In genomic region chr3:126129408-126129891, GRCh38 we compare ENCODE assay signal across 9 cellular contexts. TPM values are rescaled to one million over a fixed set of nuclear protein-coding genes. Genes with fewer than 3 reads are reported as not detected.
DNase-seq lines count a peak whose midpoint lies in the region; ATAC-seq and TF ChIP-seq lines count a peak whose summit lies in the region.
"Had no signal": no experiment of that assay in that cellular context is flagged by ENCODE, and none has a peak within 500 bp of the region (broad histone marks: within the 10 kb centered on the region; RNA-seq: fewer than 3 reads in every experiment).

No MANE protein-coding gene starts in this region.

- no peaks in the 10 kb centered on the region for H3K36me3 Mint-ChIP-seq in progenitor cell of endocrine pancreas (ENCODE audit: insufficient read depth)

- H3K27ac Mint-ChIP-seq in progenitor cell of endocrine pancreas, result no peak overlapping the region

- TF ChIP-seq POLR2A in gastrocnemius medialis (IDR thresholded peaks at IDR 0.05), result no peak

- no peaks in the 10 kb centered on the region for H3K4me1 ChIP-seq in gastrocnemius medialis

- TF ChIP-seq CTCF in gastrocnemius medialis (IDR thresholded peaks at IDR 0.05 in 4 of 5, conservative IDR thresholded peaks at IDR 0.05 in 1 of 5) (no peak), progenitor cell of endocrine pancreas (IDR thresholded peaks at IDR 0.05; ENCODE audit: unreplicated experiment) (no peak)

- no peaks in the 10 kb centered on the region for H3K4me1 Mint-ChIP-seq in progenitor cell of endocrine pancreas (ENCODE audit: low read depth)

- no peaks in the 10 kb centered on the region for H3K27me3 ChIP-seq in gastrocnemius medialis

- H3K27me3 Mint-ChIP-seq in progenitor cell of endocrine pancreas, result peaks cover 13% of the 10 kb centered on the region

- no peak overlapping the region for H3K27ac ChIP-seq in gastrocnemius medialis
- H3K27ac ChIP-seq: parathyroid adenoma had no signal

- H3K4me3 Mint-ChIP-seq in progenitor cell of endocrine pancreas (ENCODE audit: low read depth), result no peak overlapping the region

- no peak for ATAC-seq in left ventricle myocardium superior
- no peak for ATAC-seq in gastrocnemius medialis

- in situ Hi-C loops in gastrocnemius medialis (cut with MboI; ENCODE audit: low sequenced_read_pairs in 4 of 4), result loop anchor here in 1 of 4 donors (25.0 kb wide), 1 partner anchor 258 kb away; the partner anchor contains the start of gene CFAP100

- H3K4me3 ChIP-seq in gastrocnemius medialis, result no peak overlapping the region

- H3K9me3 ChIP-seq in gastrocnemius medialis, result no peaks in the 10 kb centered on the region

- intact Hi-C loops in left ventricle myocardium superior (cut with micrococcal nuclease) (no loop called here), gastrocnemius medialis (cut with DNase I; ENCODE audit: low total_unique reads) (no loop called here)

- DNase-seq in M059J (ENCODE audit: low read depth), result peak; percentile 98
- peak; percentile 7 for DNase-seq in activated CD8-positive, alpha-beta memory T cell treated with anti-CD3 and anti-CD28 coated beads, Interleukin-2, amount 50 U/mL, for 4 hours
- DNase-seq in left ventricle myocardium superior, result peak; percentile 28
- peak; percentile 2 to 27 for DNase-seq in gastrocnemius medialis
- DNase-seq in NCI-H345 (lab: John Stamatoyannopoulos, UW), result no peak
- DNase-seq in NCI-H524 (lab: John Stamatoyannopoulos, UW), result no peak
- DNase-seq in midbrain (lab: John Stamatoyannopoulos, UW), result no peak
- no peak for DNase-seq in progenitor cell of endocrine pancreas (ENCODE audit: low spot score, unreplicated experiment)

- peaks cover 0 to 4% of the 10 kb centered on the region in 2 donors for H3K36me3 ChIP-seq in gastrocnemius medialis

- H3K9me3 Mint-ChIP-seq in progenitor cell of endocrine pancreas (ENCODE audit: low read depth), result no peaks in the 10 kb centered on the region

RNA-seq across cellular contexts. Expression of gene SLC41A3, which starts 45.5 kb away (rescaled TPM):
- total RNA-seq in M059J (2014; rRNA removed; shearing (Covaris generic)), result 57.3 and 67.5 TPM in 2 replicates
- total RNA-seq in left ventricle myocardium superior (35.4 TPM), gastrocnemius medialis (10 to 100 TPM; 43.1 to 76.2 (median 56.7) TPM), progenitor cell of endocrine pancreas (51.1 and 62.4 TPM in 2 replicates)

RNA-seq across cellular contexts. Expression of gene ALDH1L1, which starts 50.9 kb away (rescaled TPM):
- 0.54 and 1.2 TPM in 2 replicates for total RNA-seq in M059J (2014; rRNA removed; shearing (Covaris generic))
- 16.6 TPM for total RNA-seq in left ventricle myocardium superior
- 100 to 1,000 TPM in 1 of 4 donors, 10 to 100 TPM in 3; 43.5 to 108 (median 69.0) TPM for total RNA-seq in gastrocnemius medialis
- total RNA-seq in progenitor cell of endocrine pancreas, result 3.1 and 4.7 TPM in 2 replicates

Comparison
In these comparisons a context has a peak if more than half of its experiments do, and no peak if none do; other contexts are left out.
1. DNase-seq: peak in M059J (single experiment), activated CD8-positive, alpha-beta memory T cell treated with anti-CD3 and anti-CD28 coated beads, Interleukin-2, amount 50 U/mL, for 4 hours (single experiment), left ventricle myocardium superior (single experiment) and gastrocnemius medialis (2 of 2); none in NCI-H345 (single experiment), NCI-H524 (0 of 2), midbrain (single experiment) and progenitor cell of endocrine pancreas (single experiment).